In the genomic region with DNA sequence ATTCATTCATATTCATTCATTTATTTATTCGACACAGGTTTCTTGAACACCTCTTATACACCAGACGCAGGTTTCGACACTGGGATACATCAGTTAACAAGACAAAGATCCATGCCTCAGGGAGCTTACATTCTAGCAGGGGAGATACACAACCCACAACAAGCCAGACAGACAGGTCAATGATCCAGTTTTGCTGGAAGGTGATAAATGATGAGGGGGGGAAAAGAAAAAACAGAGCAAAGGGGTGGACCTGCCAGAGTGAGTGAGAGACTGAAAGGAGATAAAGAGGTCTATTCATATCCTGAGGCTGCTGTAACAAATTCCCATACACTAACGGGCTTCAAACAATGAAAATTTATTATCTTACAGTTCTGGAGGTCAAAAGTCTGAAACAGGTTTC, we compare ENCODE assay signal across 16 cellular contexts.
A peak's percentile ranks its signal among the peaks of the same experiment; 100 is the strongest.
DNase-seq lines count a peak whose midpoint lies in the region; ATAC-seq and TF ChIP-seq lines count a peak whose summit lies in the region.
"Had no signal": no experiment of that assay in that cellular context is flagged by ENCODE, and none has a peak within 500 bp of the region (broad histone marks: within the 10 kb centered on the region; RNA-seq: fewer than 3 reads in every experiment).

No MANE protein-coding gene starts in this region.

- WGBS in H9 (ENCODE audit: extremely low coverage, insufficient read length, low lambda C conversion rate): no CpG with 5 or more reads among the region's 4 CpGs

- H3K79me2 ChIP-seq in H9 (ENCODE audit: insufficient read depth, low read length): no peaks in the 10 kb centered on the region

- no peak overlapping the region for H4K91ac ChIP-seq in H9 (ENCODE audit: insufficient read length, low read depth, low read length)

- intact Hi-C loops in activated B cell treated with CpG ODN at 0.5 μM for 24 hours (cut with micrococcal nuclease): loop anchor here (5.0 to 10.0 kb wide), 2 partner anchors 58 to 149 kb away; no protein-coding TSS in a partner anchor
- intact Hi-C loops in breast epithelium (cut with DNase I; ENCODE audit: low total_unique reads): no loop called here

- H4K20me1 ChIP-seq in H9 (ENCODE audit: control insufficient read depth, insufficient read depth, insufficient read length): no peaks in the 10 kb centered on the region

- TF ChIP-seq CTCF in activated B cell treated with CpG ODN at 0.5 μM for 24 hours (IDR thresholded peaks at IDR 0.05) (no peak), mesothelial cell of epicardium (IDR thresholded peaks at IDR 0.05; ENCODE audit: unreplicated experiment) (no peak), H9 (conservative IDR thresholded peaks at IDR 0.05) (no peak), breast epithelium (IDR thresholded peaks at IDR 0.05) (no peak)

- POLR2A ChIA-PET in activated B cell treated with CpG ODN at 0.5 μM for 24 hours (lab: Charles Lee): interaction anchor here (0.6 to 2.6 kb wide), 4 partner anchors 21 to 99 kb away, joined by 4 to 18 read pairs (median 5); no protein-coding TSS in a partner anchor

- no peaks in the 10 kb centered on the region for H3K9me3 Mint-ChIP-seq in activated naive CD8-positive, alpha-beta T cell (ENCODE audit: low read depth)
- no peaks in the 10 kb centered on the region for H3K9me3 Mint-ChIP-seq in activated naive CD8-positive, alpha-beta T cell treated with anti-CD3 and anti-CD28 coated beads for 36 hours
- no peaks in the 10 kb centered on the region for H3K9me3 Mint-ChIP-seq in activated B cell treated with CpG ODN at 0.5 μM for 24 hours
- peaks cover 10% of the 10 kb centered on the region for H3K9me3 Mint-ChIP-seq in mesothelial cell of epicardium
- 0 out of 5 replicates have a peak, but pooled peaks cover 0 to 3% of the 10 kb centered on the region in 2 experiments for H3K9me3 Mint-ChIP-seq in H9

- no peak overlapping the region for H3K4me3 Mint-ChIP-seq in activated naive CD8-positive, alpha-beta T cell
- no peak overlapping the region for H3K4me3 Mint-ChIP-seq in activated naive CD8-positive, alpha-beta T cell treated with anti-CD3 and anti-CD28 coated beads for 36 hours
- no peak overlapping the region for H3K4me3 Mint-ChIP-seq in activated B cell treated with CpG ODN at 0.5 μM for 24 hours
- H3K4me3 Mint-ChIP-seq in mesothelial cell of epicardium: no peak overlapping the region
- no peak overlapping the region for H3K4me3 Mint-ChIP-seq in H9

- no peak for TF ChIP-seq POLR2A in breast epithelium (IDR thresholded peaks at IDR 0.05)

- no peak overlapping the region for H3K56ac ChIP-seq in H9 (ENCODE audit: insufficient read length, low read depth, low read length)

- H2BK5ac ChIP-seq in H9 (ENCODE audit: insufficient read length, low read length): no peak overlapping the region

- H3K27me3 ChIP-seq in stomach smooth muscle (ENCODE audit: control insufficient read depth in 1 of 2, insufficient read depth in 2 of 2, low read length in 2 of 2) (no peaks in the 10 kb centered on the region), H9 (ENCODE audit: insufficient read depth, low read length) (no peaks in the 10 kb centered on the region), breast epithelium (no peaks in the 10 kb centered on the region)
- H3K27me3 ChIP-seq: foreskin keratinocyte, spleen had no signal

- no peak overlapping the region for H3K4me2 ChIP-seq in H9 (ENCODE audit: insufficient read depth, insufficient read length, low read length)
- H3K4me2 ChIP-seq: SK-N-SH had no signal

- no peak overlapping the region for H3K14ac ChIP-seq in H9 (ENCODE audit: insufficient read depth, low read length)

- H3K9me3 ChIP-seq in stomach smooth muscle (ENCODE audit: control insufficient read depth in 2 of 2, low read length in 2 of 2) (no peaks in the 10 kb centered on the region), H9 (ENCODE audit: control insufficient read depth, low read depth, low read length) (no peaks in the 10 kb centered on the region), breast epithelium (no peaks in the 10 kb centered on the region)
- H3K9me3 ChIP-seq: SK-N-SH, spleen had no signal

- peaks cover 54% of the 10 kb centered on the region for H3K4me1 ChIP-seq in stomach smooth muscle (ENCODE audit: control insufficient read depth, insufficient read depth, low read length)
- H3K4me1 ChIP-seq in H9 (ENCODE audit: insufficient read depth, low read length): peaks cover 10% of the 10 kb centered on the region; the same call in 1 of the 2 replicates
- peaks cover 20 to 25% of the 10 kb centered on the region in 2 donors for H3K4me1 ChIP-seq in breast epithelium

- H2BK120ac ChIP-seq in H9 (ENCODE audit: low read depth, low read length, poor library complexity, severe bottlenecking): no peak overlapping the region

- no peak overlapping the region for H3T11ph ChIP-seq in H9 (ENCODE audit: low read length)

- no peaks in the 10 kb centered on the region for H3K79me1 ChIP-seq in H9 (ENCODE audit: insufficient read depth, low read depth, low read length, poor library complexity, severe bottlenecking)

- H3K23me2 ChIP-seq in H9 (ENCODE audit: insufficient read length, low read depth, low read length, poor library complexity, severe bottlenecking): no peaks in the 10 kb centered on the region

- peak overlapping the region; percentile 2 for H3K27ac Mint-ChIP-seq in activated naive CD8-positive, alpha-beta T cell
- no peak overlapping the region for H3K27ac Mint-ChIP-seq in activated naive CD8-positive, alpha-beta T cell treated with anti-CD3 and anti-CD28 coated beads for 36 hours
- H3K27ac Mint-ChIP-seq in activated B cell treated with CpG ODN at 0.5 μM for 24 hours (peak overlapping the region; percentile 3), mesothelial cell of epicardium (peak overlapping the region; percentile 31), H9 (0 out of 7 replicates have a peak overlapping the region, but pooled peaks of 1 of the 3 experiments have one; percentile 3)

- H2AFZ ChIP-seq in H9 (ENCODE audit: low read length): no peak overlapping the region

- no peak overlapping the region for H3K4ac ChIP-seq in H9 (ENCODE audit: low read depth, low read length)

- H3K4me3 ChIP-seq in stomach smooth muscle (ENCODE audit: low read length in 2 of 2) (no peak overlapping the region), breast epithelium (no peak overlapping the region)
- H3K4me3 ChIP-seq: GM12878 had no signal

- H3K27ac ChIP-seq in stomach smooth muscle (ENCODE audit: low read length) (peak overlapping the region; percentile 31), H9 (ENCODE audit: insufficient read length, low read depth, low read length) (no peak overlapping the region), breast epithelium (peak overlapping the region in 1 of 2 donors; percentile 99)
- H3K27ac ChIP-seq: epithelial cell of prostate, foreskin keratinocyte had no signal

- no peak overlapping the region for H2AK5ac ChIP-seq in H9 (ENCODE audit: insufficient read length, low read length)

- H2BK12ac ChIP-seq in H9 (ENCODE audit: insufficient read length, low read depth, low read length): no peak overlapping the region

- H3K36me3 ChIP-seq in stomach smooth muscle (ENCODE audit: control insufficient read depth in 2 of 2, insufficient read depth in 2 of 2, low read length in 2 of 2): no peaks in the 10 kb centered on the region
- H3K36me3 ChIP-seq in breast epithelium: no peaks in the 10 kb centered on the region
- H3K36me3 ChIP-seq: spleen had no signal

- H3K9ac ChIP-seq in stomach smooth muscle (ENCODE audit: low read length in 2 of 2) (no peak overlapping the region), H9 (ENCODE audit: extremely low read depth, insufficient read length, low read length) (no peak overlapping the region)
- H3K9ac ChIP-seq: SK-N-SH had no signal

- H2BK20ac ChIP-seq in H9 (ENCODE audit: low read depth, low read length, poor library complexity, severe bottlenecking): no peak overlapping the region

- H4K5ac ChIP-seq in H9 (ENCODE audit: insufficient read length, low read depth, low read length): no peak overlapping the region

- no peak for ATAC-seq in activated B cell treated with CpG ODN at 0.5 μM for 24 hours (ENCODE audit: low read depth)
- ATAC-seq: activated CD4-positive, CD25-positive, alpha-beta regulatory T cell treated with anti-CD3 and anti-CD28 coated beads, Interleukin-2, amount 50 U/mL, for 24 hours; foreskin keratinocyte had no signal

- H3K27me3 Mint-ChIP-seq in activated naive CD8-positive, alpha-beta T cell: no peaks in the 10 kb centered on the region
- H3K27me3 Mint-ChIP-seq in activated naive CD8-positive, alpha-beta T cell treated with anti-CD3 and anti-CD28 coated beads for 36 hours: peaks cover 4% of the 10 kb centered on the region
- peaks cover under 1% of the 10 kb centered on the region for H3K27me3 Mint-ChIP-seq in activated B cell treated with CpG ODN at 0.5 μM for 24 hours
- no peaks in the 10 kb centered on the region for H3K27me3 Mint-ChIP-seq in mesothelial cell of epicardium (ENCODE audit: low read depth)
- no peaks in the 10 kb centered on the region; the same call in none of the 2 replicates for H3K27me3 Mint-ChIP-seq in H9 (ENCODE audit: low read depth)

- H2BK15ac ChIP-seq in H9 (ENCODE audit: low read depth, low read length): no peak overlapping the region

- H3K4me1 Mint-ChIP-seq in activated naive CD8-positive, alpha-beta T cell (ENCODE audit: low read depth): peaks cover 69% of the 10 kb centered on the region
- H3K4me1 Mint-ChIP-seq in activated naive CD8-positive, alpha-beta T cell treated with anti-CD3 and anti-CD28 coated beads for 36 hours: peaks cover 47% of the 10 kb centered on the region
- H3K4me1 Mint-ChIP-seq in activated B cell treated with CpG ODN at 0.5 μM for 24 hours (peaks cover 86% of the 10 kb centered on the region), mesothelial cell of epicardium (peaks cover 83% of the 10 kb centered on the region), H9 (peaks cover 41 to 42% of the 10 kb centered on the region in 2 experiments)

- H3K18ac ChIP-seq in H9 (ENCODE audit: insufficient read length, low read depth, low read length): no peak overlapping the region

- H4K8ac ChIP-seq in H9 (replicated peaks; ENCODE audit: insufficient read length, low read depth, low read length): no peak overlapping the region

- no peak for DNase-seq in activated naive CD8-positive, alpha-beta T cell treated with anti-CD3 and anti-CD28 coated beads for 36 hours
- DNase-seq in activated B cell treated with CpG ODN at 0.5 μM for 24 hours (no peak), mesothelial cell of epicardium (ENCODE audit: low spot score in 2 of 2, unreplicated experiment in 2 of 2) (no peak), H9 (no peak), AG08396 (ENCODE audit: low spot score) (no peak), breast epithelium (ENCODE audit: low spot score in 2 of 2) (no peak)
- DNase-seq: foreskin keratinocyte, NCI-H1436 treated with DMSO at 0.1 percent for 48 hours, SK-N-SH, spleen, T-helper 9 cell had no signal

- H3K23ac ChIP-seq in H9 (ENCODE audit: insufficient read length, low read depth, low read length): no peak overlapping the region

- CTCF ChIA-PET in activated B cell treated with CpG ODN at 0.5 μM for 24 hours (lab: Charles Lee): interaction anchor here (4.3 kb wide), 1 partner anchor 109 kb away, joined by 30 read pairs; no protein-coding TSS in a partner anchor

- no peaks in the 10 kb centered on the region for H3K36me3 Mint-ChIP-seq in activated naive CD8-positive, alpha-beta T cell
- H3K36me3 Mint-ChIP-seq in activated naive CD8-positive, alpha-beta T cell treated with anti-CD3 and anti-CD28 coated beads for 36 hours: no peaks in the 10 kb centered on the region
- H3K36me3 Mint-ChIP-seq in activated B cell treated with CpG ODN at 0.5 μM for 24 hours (ENCODE audit: low read depth) (no peaks in the 10 kb centered on the region), mesothelial cell of epicardium (peaks cover 4% of the 10 kb centered on the region), H9 (ENCODE audit: insufficient read depth in 1 of 3, low read depth in 3 of 3) (no peaks in the 10 kb centered on the region)
